In genomic region chr11:129117595-129118350, GRCh38 we compare ENCODE assay signal across 8 cellular contexts.
DNase-seq lines count a peak whose midpoint lies in the region; ATAC-seq and TF ChIP-seq lines count a peak whose summit lies in the region.

No MANE protein-coding gene starts in this region.

- H3K36me3 Mint-ChIP-seq in CD14-positive monocyte: peaks cover 7 to 10% of the 10 kb centered on the region in 2 donors

- no peaks in the 10 kb centered on the region for H3K9me3 Mint-ChIP-seq in CD14-positive monocyte

- H3K36me3 ChIP-seq in psoas muscle (ENCODE audit: insufficient read depth in 1 of 2, low read depth in 1 of 2): no peaks in the 10 kb centered on the region

- intact Hi-C loops in CD14-positive monocyte (cut with micrococcal nuclease) (loop anchor here (2.0 to 10.0 kb wide), 3 partner anchors 215 to 627 kb away; no protein-coding TSS in a partner anchor), psoas muscle (cut with DNase I) (loop anchor here (2.0 to 10.0 kb wide), 3 partner anchors 213 to 637 kb away; no protein-coding TSS in a partner anchor)

- H3K4me3 Mint-ChIP-seq in CD14-positive monocyte: no peak overlapping the region

- no peaks in the 10 kb centered on the region for H3K27me3 ChIP-seq in psoas muscle (ENCODE audit: insufficient read depth in 3 of 3, low read length in 2 of 3)

- peak; percentile 58 for ATAC-seq in GM18517 (IDR thresholded peaks at IDR 0.05; ENCODE audit: unreplicated experiment)
- ATAC-seq in psoas muscle: peak in 3 of 4 donors; percentile 69 to 75 (median 74)
- no peak for ATAC-seq in HG03439 (IDR thresholded peaks at IDR 0.05; ENCODE audit: unreplicated experiment)

- DNase-seq in CD14-positive monocyte (ENCODE audit: low spot score) (no peak), HK-2 (ENCODE audit: unreplicated experiment) (peak; percentile 6), NOMO-1 (lab: John Stamatoyannopoulos, UW; ENCODE audit: unreplicated experiment in 2 of 2) (peak; percentile 25 to 53), globus pallidus (ENCODE audit: low spot score) (peak; percentile 74), psoas muscle (no peak)
- DNase-seq in activated T-cell treated with anti-CD3 and anti-CD28 coated beads, Interleukin-2, amount 50 U/mL, for 48 hours: peak; percentile 32 to 41

- H3K4me3 ChIP-seq in psoas muscle: no peak overlapping the region

- H3K4me1 ChIP-seq in psoas muscle: no peaks in the 10 kb centered on the region

- no peaks in the 10 kb centered on the region for H3K9me3 ChIP-seq in psoas muscle

- no peaks in the 10 kb centered on the region for H3K27me3 Mint-ChIP-seq in CD14-positive monocyte (ENCODE audit: low read depth in 3 of 3)

- WGBS in psoas muscle, 3 donors: 35 to 38% (median 36%) methylated on average over 6 of the region's 6 CpGs

- H3K27ac ChIP-seq in psoas muscle: no peak overlapping the region

- H3K4me1 Mint-ChIP-seq in CD14-positive monocyte: no peaks in the 10 kb centered on the region

- no peak overlapping the region for H3K27ac Mint-ChIP-seq in CD14-positive monocyte

- TF ChIP-seq CTCF in CD14-positive monocyte (IDR thresholded peaks at IDR 0.05): peak; percentile 86
- peak; percentile 87 for TF ChIP-seq CTCF in psoas muscle (IDR thresholded peaks at IDR 0.05)

Comparison
In these comparisons a context has a peak if more than half of its experiments do, and no peak if none do; other contexts are left out.
1. DNase-seq: peak in HK-2 (single experiment), NOMO-1 (2 of 2), activated T-cell treated with anti-CD3 and anti-CD28 coated beads, Interleukin-2, amount 50 U/mL, for 48 hours (2 of 2) and globus pallidus (single experiment); none in CD14-positive monocyte (single experiment) and psoas muscle (0 of 2).